Comparison of ENCODE assay signal across 8 cellular contexts in the genomic region with DNA sequence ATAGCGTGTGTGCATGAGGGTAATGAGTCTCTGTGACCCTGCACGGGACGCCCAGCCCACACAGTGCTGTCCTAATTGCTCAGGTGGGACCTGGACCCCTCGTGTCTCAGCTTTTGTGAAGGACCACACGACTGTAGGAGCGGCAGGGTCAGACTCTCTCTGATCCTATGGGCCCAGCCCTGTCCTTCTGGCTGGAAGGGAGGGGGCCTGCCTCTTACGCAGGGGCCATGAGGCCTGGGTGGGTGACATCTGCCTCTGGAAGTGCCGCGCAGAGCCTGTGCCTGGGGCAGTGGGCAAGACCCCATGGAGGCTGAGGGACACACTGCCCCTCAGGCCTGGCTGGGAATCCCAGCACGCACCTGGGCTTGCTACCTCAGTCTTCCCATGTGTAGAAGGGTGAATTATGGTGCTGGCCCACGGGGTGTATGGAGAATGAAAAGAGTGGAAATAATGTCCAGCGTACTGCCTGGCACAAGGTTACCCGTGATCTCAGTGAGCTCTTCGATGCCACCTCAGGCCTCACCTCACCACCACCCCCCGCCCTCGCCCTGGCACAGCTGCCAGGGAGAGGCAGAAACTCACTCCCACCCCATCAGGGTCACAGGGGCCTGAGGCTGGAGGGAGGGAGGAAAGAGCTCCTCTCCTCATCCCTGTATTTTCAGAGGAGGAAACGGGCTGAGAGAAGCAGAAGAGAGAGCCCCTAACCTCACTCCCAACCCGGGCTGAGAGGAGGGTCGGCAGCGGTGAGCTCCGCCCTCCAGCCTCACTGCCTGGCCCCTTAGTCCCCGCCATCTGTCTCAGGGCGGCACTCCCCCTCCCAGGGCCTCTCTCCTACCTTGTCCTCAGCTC. TPM values are rescaled to one million over a fixed set of nuclear protein-coding genes. Genes with fewer than 3 reads are reported as not detected.
DNase-seq lines count a peak whose midpoint lies in the region; ATAC-seq, FAIRE-seq and TF ChIP-seq lines count a peak whose summit lies in the region.

No MANE protein-coding gene starts in this region.

- no peak for TF ChIP-seq POLR2A in endothelial cell of umbilical vein (IDR thresholded peaks at IDR 0.05; ENCODE audit: low read depth, low read length)

- H3K27me3 ChIP-seq in endothelial cell of umbilical vein (ENCODE audit: control insufficient read depth in 2 of 2, insufficient read depth in 2 of 2, low read length in 2 of 2) (peaks cover 0 to 2% of the 10 kb centered on the region in 2 experiments), osteoblast (ENCODE audit: insufficient read depth, low read length) (no peaks in the 10 kb centered on the region), WERI-Rb-1 (ENCODE audit: insufficient read depth, low read depth, severe bottlenecking) (no peaks in the 10 kb centered on the region)

- dilution Hi-C loops in endothelial cell of umbilical vein (cut with MboI; ENCODE audit: extremely low pct_ligation_motif_present, low sequenced_read_pairs), result no loop called here

- no peak overlapping the region for H3K9ac ChIP-seq in endothelial cell of umbilical vein (replicated peaks; ENCODE audit: extremely low read depth, insufficient read depth, low read length)

- H2AFZ ChIP-seq in endothelial cell of umbilical vein (ENCODE audit: low read depth, low read length) (peak overlapping the region; percentile 69), osteoblast (ENCODE audit: low read length) (peak overlapping the region; percentile 80)

- H3K79me2 ChIP-seq in endothelial cell of umbilical vein (ENCODE audit: control insufficient read depth, insufficient read depth, low read length), result no peaks in the 10 kb centered on the region
- H3K79me2 ChIP-seq in osteoblast (ENCODE audit: insufficient read depth, low read length), result no peaks in the 10 kb centered on the region

- H3K4me3 ChIP-seq in endothelial cell of umbilical vein (replicated peaks in 1 of 3; ENCODE audit: insufficient read depth in 1 of 3, low read depth in 1 of 3, low read length in 3 of 3) (no peak overlapping the region), osteoblast (ENCODE audit: insufficient read depth, low read length) (peak overlapping the region; percentile 64), WERI-Rb-1 (ENCODE audit: low read depth, low read length) (no peak overlapping the region)

- CTCF ChIA-PET in endothelial cell of umbilical vein (lab: Charles Lee), result interaction anchor here (1.1 to 1.5 kb wide), 2 partner anchors 13 to 36 kb away, joined by 3 read pairs; no protein-coding TSS in a partner anchor

- DNase-seq in DMS 273 (lab: John Stamatoyannopoulos, UW; ENCODE audit: unreplicated experiment) (peak; percentile 86), NCI-H1694 treated with DMSO at 0.1 percent for 48 hours (lab: John Stamatoyannopoulos, UW) (peak; percentile 38), endothelial cell of umbilical vein (ENCODE audit: low read depth, low spot score) (no peak), osteoblast (ENCODE audit: insufficient read length, low spot score, missing footprints) (peak; percentile 78), AG20443 (ENCODE audit: low spot score) (no peak), WERI-Rb-1 (no peak), 8988T (no peak)

- peaks cover 0 to 10% of the 10 kb centered on the region in 2 experiments for H3K36me3 ChIP-seq in endothelial cell of umbilical vein (ENCODE audit: control insufficient read depth in 2 of 2, extremely low read depth in 1 of 2, insufficient read depth in 2 of 2, low read length in 2 of 2)
- H3K36me3 ChIP-seq in osteoblast (ENCODE audit: insufficient read depth, low read length), result peaks cover 13% of the 10 kb centered on the region
- no peaks in the 10 kb centered on the region for H3K36me3 ChIP-seq in WERI-Rb-1

- H3K27ac ChIP-seq in endothelial cell of umbilical vein (ENCODE audit: insufficient read depth, low read depth, low read length) (no peak overlapping the region), osteoblast (ENCODE audit: low read depth, low read length) (no peak overlapping the region), WERI-Rb-1 (no peak overlapping the region)

- no peak for FAIRE-seq in endothelial cell of umbilical vein (lab: Jason Lieb, UNC)

- POLR2A ChIA-PET in endothelial cell of umbilical vein (lab: Charles Lee), result interaction anchor here (0.6 kb wide), 1 partner anchor 26 kb away, joined by 3 read pairs; no protein-coding TSS in a partner anchor

- no peak for ATAC-seq in GM21529 (IDR thresholded peaks at IDR 0.05; ENCODE audit: unreplicated experiment)

- H4K20me1 ChIP-seq in endothelial cell of umbilical vein (replicated peaks; ENCODE audit: control insufficient read depth, extremely low read depth, insufficient read depth, low read length) (no peaks in the 10 kb centered on the region), osteoblast (ENCODE audit: insufficient read depth, low read length) (no peaks in the 10 kb centered on the region)

- H3K9me3 ChIP-seq in endothelial cell of umbilical vein (replicated peaks; ENCODE audit: control insufficient read depth, insufficient read depth, low read length), result no peaks in the 10 kb centered on the region
- no peaks in the 10 kb centered on the region for H3K9me3 ChIP-seq in osteoblast (ENCODE audit: low read depth, low read length)
- H3K9me3 ChIP-seq in WERI-Rb-1 (ENCODE audit: severe bottlenecking), result no peaks in the 10 kb centered on the region

- no TSS peak for BruUV-seq in endothelial cell of umbilical vein (replicated peaks; lab: Mats Ljungman, UMichigan)

- H3K4me1 ChIP-seq in endothelial cell of umbilical vein (ENCODE audit: control insufficient read depth, extremely low read depth, insufficient read depth, low read length) (peaks cover 8% of the 10 kb centered on the region), osteoblast (ENCODE audit: insufficient read depth, low read length) (peaks cover 11% of the 10 kb centered on the region)

- TF ChIP-seq CTCF in endothelial cell of umbilical vein (IDR thresholded peaks at IDR 0.05; ENCODE audit: extremely low read depth in 1 of 2, insufficient read depth in 1 of 2, low read depth in 1 of 2, low read length in 2 of 2), result no peak
- TF ChIP-seq CTCF in osteoblast (IDR thresholded peaks at IDR 0.05; ENCODE audit: extremely low read depth, low read depth, low read length), result no peak
- no peak for TF ChIP-seq CTCF in WERI-Rb-1 (IDR thresholded peaks at IDR 0.05; ENCODE audit: low read depth, low read length)

- intact Hi-C loops in endothelial cell of umbilical vein (cut with micrococcal nuclease), result no loop called here

- no peaks in the 10 kb centered on the region for H3K9me1 ChIP-seq in endothelial cell of umbilical vein (replicated peaks; ENCODE audit: control insufficient read depth, extremely low read depth, insufficient read depth, low read length)

- H3K4me2 ChIP-seq in endothelial cell of umbilical vein (ENCODE audit: insufficient read depth, low read length) (no peak overlapping the region), osteoblast (ENCODE audit: insufficient read depth, low read length) (peak overlapping the region; percentile 86)

TF ChIP-seq in endothelial cell of umbilical vein, 7 proteins besides CTCF, POLR2A, EP300 and RAD21:
- TF ChIP-seq FOS (IDR thresholded peaks at IDR 0.05; ENCODE audit: borderline replicate concordance, insufficient read depth, low read length) (no peak), JUN (IDR thresholded peaks at IDR 0.05; ENCODE audit: borderline replicate concordance, insufficient read depth, insufficient read length, low read depth) (no peak), EZH2 (IDR thresholded peaks at IDR 0.05; ENCODE audit: borderline replicate concordance, low read depth, low read length, severe bottlenecking) (no peak), POLR2AphosphoS5 (IDR thresholded peaks at IDR 0.05; ENCODE audit: insufficient read depth, low read depth, low read length) (no peak)

RNA-seq across cellular contexts. Expression of a gene that starts 27.1 kb away (rescaled TPM):
- total RNA-seq in endothelial cell of umbilical vein (28.2 and 33.6 TPM in 2 replicates), osteoblast (0.29 and 1.1 TPM in 2 replicates)
- 45.7 and 54.7 TPM in 2 replicates for polyA plus RNA-seq in endothelial cell of umbilical vein
- 35.7 and 43.8 TPM in 2 replicates for polyA plus RNA-seq in endothelial cell of umbilical vein (2011; cell fraction: cytosol; rRNA removed)
- 14.7 and 17.6 TPM in 2 replicates for polyA plus RNA-seq in endothelial cell of umbilical vein (2011; cell fraction: nucleus; rRNA removed)
- 35.8 and 43.3 TPM in 2 replicates for polyA plus RNA-seq in endothelial cell of umbilical vein (2012)
- 17.0 and 21.8 TPM in 2 replicates for polyA minus RNA-seq in endothelial cell of umbilical vein
- 4.5 TPM for polyA minus RNA-seq in endothelial cell of umbilical vein (2011; cell fraction: cytosol; rRNA and poly(A)+ RNA removed)
- 4.8 and 7.1 TPM in 2 replicates for polyA minus RNA-seq in endothelial cell of umbilical vein (2011; cell fraction: nucleus; rRNA and poly(A)+ RNA removed)

RNA-seq across cellular contexts. Expression of a gene that starts 30.8 kb away (rescaled TPM):
- total RNA-seq in endothelial cell of umbilical vein (not detected in 2 replicates), osteoblast (not detected in 2 replicates)
- polyA plus RNA-seq in endothelial cell of umbilical vein, result not detected in 2 replicates
- polyA plus RNA-seq in endothelial cell of umbilical vein (2011; cell fraction: cytosol; rRNA removed), result not detected in 2 replicates
- not detected in 2 replicates for polyA plus RNA-seq in endothelial cell of umbilical vein (2011; cell fraction: nucleus; rRNA removed)
- polyA plus RNA-seq in endothelial cell of umbilical vein (2012), result not detected in 2 replicates
- polyA minus RNA-seq in endothelial cell of umbilical vein, result not detected in 2 replicates
- not detected for polyA minus RNA-seq in endothelial cell of umbilical vein (2011; cell fraction: cytosol; rRNA and poly(A)+ RNA removed)
- polyA minus RNA-seq in endothelial cell of umbilical vein (2011; cell fraction: nucleus; rRNA and poly(A)+ RNA removed), result not detected in 2 replicates

Comparison
In these comparisons a context has a peak if more than half of its experiments do, and no peak if none do; other contexts are left out.
1. DNase-seq: peak in DMS 273 (single experiment), NCI-H1694 treated with DMSO at 0.1 percent for 48 hours (single experiment) and osteoblast (single experiment); none in endothelial cell of umbilical vein (single experiment), AG20443 (single experiment), WERI-Rb-1 (single experiment) and 8988T (single experiment).
2. RNA of a gene that starts 27.1 kb away (total RNA-seq): 28.2 to 33.6 TPM in endothelial cell of umbilical vein; 0.29 to 1.1 TPM in osteoblast; every median in the first group is over 10 times any median in the second.